8 cellular contexts compared by ENCODE assay signal in the genomic region with DNA sequence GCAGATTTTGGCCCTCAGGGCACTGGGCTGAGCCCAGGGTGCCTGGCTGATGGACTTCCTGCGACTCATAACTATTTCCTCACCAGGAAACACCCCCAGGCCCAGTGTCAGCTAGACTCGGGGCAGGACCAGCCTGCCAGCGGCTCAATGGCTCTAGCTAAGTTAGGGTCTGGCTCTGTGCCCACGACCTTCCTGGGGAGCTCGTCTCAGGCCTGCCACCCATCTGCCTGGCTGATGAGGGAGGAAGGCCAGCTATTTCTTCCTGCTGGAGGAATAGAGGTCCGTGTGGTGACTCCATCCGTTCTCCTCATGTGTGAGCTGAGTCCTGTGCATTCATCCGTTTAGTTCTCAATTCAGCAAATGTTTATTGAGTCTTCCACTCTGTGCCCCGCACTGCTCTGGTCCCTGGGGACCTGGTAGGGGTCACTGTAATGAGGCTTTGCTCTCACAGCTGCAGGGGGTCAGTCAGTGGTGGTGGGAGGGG. TPM values are rescaled to one million over a fixed set of nuclear protein-coding genes. Genes with fewer than 3 reads are reported as not detected.
DNase-seq lines count a peak whose midpoint lies in the region; ATAC-seq, FAIRE-seq and TF ChIP-seq lines count a peak whose summit lies in the region.

No MANE protein-coding gene starts in this region.

- peak; percentile 98 for FAIRE-seq in endothelial cell of umbilical vein (lab: Jason Lieb, UNC)

- POLR2A ChIA-PET in endothelial cell of umbilical vein (lab: Charles Lee), result interaction anchor here (1.1 to 1.6 kb wide), 3 partner anchors 18 to 44 kb away, joined by 3 to 12 read pairs (median 5); a partner anchor contains a TSS

- H3K79me2 ChIP-seq in endothelial cell of umbilical vein (ENCODE audit: control insufficient read depth, insufficient read depth, low read length), result peaks cover 28% of the 10 kb centered on the region

- dilution Hi-C loops in endothelial cell of umbilical vein (cut with MboI; ENCODE audit: extremely low pct_ligation_motif_present, low sequenced_read_pairs), result no loop called here

- peaks cover 90% of the 10 kb centered on the region for H3K4me1 Mint-ChIP-seq in nephron progenitor cell

- peak; percentile 67 for DNase-seq in Caki2 (ENCODE audit: low read depth)
- peak; percentile 95 for DNase-seq in MG63
- peak; percentile 58 for DNase-seq in endothelial cell of umbilical vein (ENCODE audit: low read depth, low spot score)
- DNase-seq in nephron progenitor cell, result peak; percentile 44
- no peak for DNase-seq in D341Med (ENCODE audit: low spot score)
- DNase-seq in stimulated activated CD4-positive, alpha-beta T cell treated with anti-CD3 and anti-CD28 coated beads, Interleukin-4, amount 100 ng/mL, for 1 hour, result no peak
- DNase-seq in SKM-1 treated with dmso at 0.1 percent for 144 hours (lab: John Stamatoyannopoulos, UW; ENCODE audit: unreplicated experiment), result no peak

- no peak for ATAC-seq in HG03039 (IDR thresholded peaks at IDR 0.05; ENCODE audit: unreplicated experiment)

- peak overlapping the region; percentile 22 for H3K4me2 ChIP-seq in endothelial cell of umbilical vein (ENCODE audit: insufficient read depth, low read length)

- in situ Hi-C loops in Caki2 (cut with HindIII; ENCODE audit: low pct_unique_long_range_greater_than_20kb, low sequenced_read_pairs), result no loop called here

- BruUV-seq in endothelial cell of umbilical vein (replicated peaks; lab: Mats Ljungman, UMichigan), result no TSS peak

- H3K4me3 ChIP-seq in MG63 (no peak overlapping the region), endothelial cell of umbilical vein (replicated peaks in 1 of 3; ENCODE audit: insufficient read depth in 1 of 3, low read depth in 1 of 3, low read length in 3 of 3) (no peak overlapping the region)

- no peaks in the 10 kb centered on the region for H4K20me1 ChIP-seq in endothelial cell of umbilical vein (replicated peaks; ENCODE audit: control insufficient read depth, extremely low read depth, insufficient read depth, low read length)

- H3K4me1 ChIP-seq in endothelial cell of umbilical vein (ENCODE audit: control insufficient read depth, extremely low read depth, insufficient read depth, low read length), result peaks cover 28% of the 10 kb centered on the region

- CTCF ChIA-PET in endothelial cell of umbilical vein (lab: Charles Lee), result interaction anchor here (0.7 to 7.4 kb wide), 23 partner anchors 8 to 386 kb away, joined by 3 to 264 read pairs (median 5); a partner anchor contains a TSS

- H2AFZ ChIP-seq in endothelial cell of umbilical vein (ENCODE audit: low read depth, low read length), result no peak overlapping the region

- TF ChIP-seq CTCF in endothelial cell of umbilical vein (IDR thresholded peaks at IDR 0.05; ENCODE audit: extremely low read depth in 1 of 2, insufficient read depth in 1 of 2, low read depth in 1 of 2, low read length in 2 of 2) (no peak), nephron progenitor cell (IDR thresholded peaks at IDR 0.05) (no peak)

- no peak for TF ChIP-seq POLR2A in endothelial cell of umbilical vein (IDR thresholded peaks at IDR 0.05; ENCODE audit: low read depth, low read length)

- peaks cover 7% of the 10 kb centered on the region for H3K27me3 Mint-ChIP-seq in nephron progenitor cell (ENCODE audit: low read depth, poor library complexity)

- H3K27ac ChIP-seq in endothelial cell of umbilical vein (ENCODE audit: insufficient read depth, low read depth, low read length), result peak overlapping the region; percentile 37

- H3K9me3 Mint-ChIP-seq in nephron progenitor cell, result no peaks in the 10 kb centered on the region

- H3K36me3 ChIP-seq in MG63, result peaks cover 31% of the 10 kb centered on the region
- no peaks in the 10 kb centered on the region for H3K36me3 ChIP-seq in endothelial cell of umbilical vein (ENCODE audit: control insufficient read depth in 2 of 2, extremely low read depth in 1 of 2, insufficient read depth in 2 of 2, low read length in 2 of 2)

- intact Hi-C loops in endothelial cell of umbilical vein (cut with micrococcal nuclease), result loop anchor here (1.0 to 2.0 kb wide), 3 partner anchors 18 to 69 kb away; no protein-coding TSS in a partner anchor

- no peak overlapping the region for H3K4me3 Mint-ChIP-seq in nephron progenitor cell

- peaks cover 32% of the 10 kb centered on the region for H3K36me3 Mint-ChIP-seq in nephron progenitor cell (ENCODE audit: low read depth)

- peak overlapping the region; percentile 96 for H3K27ac Mint-ChIP-seq in nephron progenitor cell

- H3K27me3 ChIP-seq in MG63 (no peaks in the 10 kb centered on the region), endothelial cell of umbilical vein (ENCODE audit: control insufficient read depth in 2 of 2, insufficient read depth in 2 of 2, low read length in 2 of 2) (no peaks in the 10 kb centered on the region)

- no peak overlapping the region for H3K9ac ChIP-seq in endothelial cell of umbilical vein (replicated peaks; ENCODE audit: extremely low read depth, insufficient read depth, low read length)

- H3K9me3 ChIP-seq in MG63 (no peaks in the 10 kb centered on the region), endothelial cell of umbilical vein (replicated peaks; ENCODE audit: control insufficient read depth, insufficient read depth, low read length) (no peaks in the 10 kb centered on the region)

- H3K9me1 ChIP-seq in endothelial cell of umbilical vein (replicated peaks; ENCODE audit: control insufficient read depth, extremely low read depth, insufficient read depth, low read length), result no peaks in the 10 kb centered on the region

TF ChIP-seq in endothelial cell of umbilical vein, 7 proteins besides CTCF, POLR2A, EP300 and RAD21:
- TF ChIP-seq, protein P1, sequence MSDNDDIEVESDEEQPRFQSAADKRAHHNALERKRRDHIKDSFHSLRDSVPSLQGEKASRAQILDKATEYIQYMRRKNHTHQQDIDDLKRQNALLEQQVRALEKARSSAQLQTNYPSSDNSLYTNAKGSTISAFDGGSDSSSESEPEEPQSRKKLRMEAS (IDR thresholded peaks at IDR 0.05; ENCODE audit: insufficient read depth, insufficient read length), result no peak
- TF ChIP-seq EZH2 (IDR thresholded peaks at IDR 0.05; ENCODE audit: borderline replicate concordance, low read depth, low read length, severe bottlenecking) (no peak), MYC (IDR thresholded peaks at IDR 0.05; ENCODE audit: low read depth, low read length) (no peak), GATA2 (IDR thresholded peaks at IDR 0.05; ENCODE audit: insufficient read depth, insufficient read length, low read depth, low read length) (no peak), FOS (IDR thresholded peaks at IDR 0.05; ENCODE audit: borderline replicate concordance, insufficient read depth, low read length) (peak; percentile 56), POLR2AphosphoS5 (IDR thresholded peaks at IDR 0.05; ENCODE audit: insufficient read depth, low read depth, low read length) (peak; percentile 74)

RNA-seq across cellular contexts. Expression of a gene that starts 44.5 kb away (rescaled TPM):
- total RNA-seq in Caki2 (2014; rRNA removed; shearing (Covaris generic); ENCODE audit: low replicate concordance), result 62.9 and 80.2 TPM in 2 replicates
- total RNA-seq in MG63 (2014; rRNA removed; shearing (Covaris generic); ENCODE audit: low replicate concordance), result 25.3 and 26.3 TPM in 2 replicates
- total RNA-seq in endothelial cell of umbilical vein, result 53.6 and 57.6 TPM in 2 replicates
- polyA plus RNA-seq in endothelial cell of umbilical vein, result 30.7 and 35.6 TPM in 2 replicates
- 25.8 and 25.9 TPM in 2 replicates for polyA plus RNA-seq in endothelial cell of umbilical vein (2011; cell fraction: cytosol; rRNA removed)
- polyA plus RNA-seq in endothelial cell of umbilical vein (2011; cell fraction: nucleus; rRNA removed), result 62.9 and 76.2 TPM in 2 replicates
- polyA plus RNA-seq in endothelial cell of umbilical vein (2012), result 39.0 and 44.6 TPM in 2 replicates
- 63.2 and 77.1 TPM in 2 replicates for polyA minus RNA-seq in endothelial cell of umbilical vein
- 21.1 TPM for polyA minus RNA-seq in endothelial cell of umbilical vein (2011; cell fraction: cytosol; rRNA and poly(A)+ RNA removed)
- polyA minus RNA-seq in endothelial cell of umbilical vein (2011; cell fraction: nucleus; rRNA and poly(A)+ RNA removed), result 40.4 and 44.9 TPM in 2 replicates

Comparison
In these comparisons a context has a peak if more than half of its experiments do, and no peak if none do; other contexts are left out.
1. DNase-seq: peak in Caki2 (single experiment), MG63 (single experiment), endothelial cell of umbilical vein (single experiment) and nephron progenitor cell (single experiment); none in D341Med (single experiment), stimulated activated CD4-positive, alpha-beta T cell treated with anti-CD3 and anti-CD28 coated beads, Interleukin-4, amount 100 ng/mL, for 1 hour (single experiment) and SKM-1 treated with dmso at 0.1 percent for 144 hours (single experiment).